Comparison of ENCODE assay signal across 20 cellular contexts in genomic region chr6:106792536-106793236, GRCh38.
"Had no signal": no experiment of that assay in that cellular context is flagged by ENCODE, and none has a peak within 500 bp of the region (broad histone marks: within the 10 kb centered on the region; RNA-seq: fewer than 3 reads in every experiment).

No MANE protein-coding gene starts in this region.

- H3K36me3 ChIP-seq: esophagus muscularis mucosa, gastroesophageal sphincter, thoracic aorta, vagina had no signal

- H3K27ac ChIP-seq: coronary artery, esophagus muscularis mucosa, gastroesophageal sphincter, thoracic aorta, vagina had no signal

- H3K27me3 ChIP-seq: gastroesophageal sphincter, vagina had no signal

- H3K9me3 ChIP-seq: esophagus muscularis mucosa, gastroesophageal sphincter, thoracic aorta, vagina had no signal

- ATAC-seq: activated CD4-positive, alpha-beta T cell treated with anti-CD3 and anti-CD28 coated beads for 36 hours; activated T-cell treated with anti-CD3 and anti-CD28 coated beads, Interleukin-2, amount 50 U/mL, for 4 hours; gastroesophageal sphincter; left cardiac atrium; naive thymus-derived CD4-positive, alpha-beta T cell had no signal

- H3K4me3 ChIP-seq: coronary artery, esophagus muscularis mucosa, gastroesophageal sphincter, thoracic aorta, vagina had no signal

- DNase-seq: activated CD4-positive, alpha-beta T cell treated with anti-CD3 and anti-CD28 coated beads for 36 hours; activated CD4-positive, alpha-beta T cell treated with anti-CD3 and anti-CD28 coated beads, Interleukin-2, amount 50 U/mL, for 4 hours; activated CD8-positive, alpha-beta memory T cell treated with anti-CD3 and anti-CD28 coated beads, Interleukin-2, amount 50 U/mL, for 48 hours; activated naive CD4-positive, alpha-beta T cell treated with Interleukin-2 at 50 U/mL for 16 hours; activated naive CD8-positive, alpha-beta T cell treated with anti-CD3 and anti-CD28 coated beads for 36 hours; activated T-cell treated with anti-CD3 and anti-CD28 coated beads, Interleukin-2, amount 50 U/mL, for 4 hours; head of caudate nucleus; left cardiac atrium; mesenchymal stem cell; naive thymus-derived CD4-positive, alpha-beta T cell; occipital lobe; retina; stimulated activated CD4-positive, alpha-beta T cell treated with anti-CD3 and anti-CD28 coated beads, Interleukin-2, amount 100 ng/mL, for 48 hours; stimulated activated CD8-positive, alpha-beta memory T cell treated with anti-CD3 and anti-CD28 coated beads, Interleukin-4, amount 100 ng/mL, for 48 hours; stimulated activated naive CD4-positive, alpha-beta T cell had no signal

- H3K4me1 ChIP-seq: esophagus muscularis mucosa, gastroesophageal sphincter, vagina had no signal
